10 cellular contexts compared by ENCODE assay signal in the genomic region with DNA sequence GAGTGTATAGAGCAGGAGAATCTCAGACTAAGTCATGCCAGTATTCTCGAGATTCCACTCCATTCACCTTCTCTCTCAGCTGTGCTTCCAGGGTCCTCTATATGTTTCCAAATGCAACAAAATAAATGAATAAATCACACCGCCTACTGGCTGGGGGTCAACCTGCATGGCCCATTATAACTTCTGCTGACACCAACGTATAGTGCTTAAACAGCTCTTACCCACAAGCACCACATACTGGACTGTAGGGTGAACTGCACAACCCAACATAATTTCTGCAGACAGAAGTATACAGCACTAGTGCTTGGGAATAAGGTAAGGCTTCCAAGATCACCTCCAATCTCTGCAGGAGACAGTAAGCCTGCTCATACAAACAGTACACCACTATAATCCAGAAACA. TPM values are rescaled to one million over a fixed set of nuclear protein-coding genes. Genes with fewer than 3 reads are reported as not detected.
DNase-seq lines count a peak whose midpoint lies in the region; ATAC-seq and TF ChIP-seq lines count a peak whose summit lies in the region.
"Had no signal": no experiment of that assay in that cellular context is flagged by ENCODE, and none has a peak within 500 bp of the region (broad histone marks: within the 10 kb centered on the region; RNA-seq: fewer than 3 reads in every experiment).

No MANE protein-coding gene starts in this region.

- H3K27me3 Mint-ChIP-seq in T-helper 17 cell, result peaks cover 6% of the 10 kb centered on the region

- no peak overlapping the region for H3K4me3 Mint-ChIP-seq in T-helper 17 cell

- no peaks in the 10 kb centered on the region for H3K36me3 Mint-ChIP-seq in T-helper 17 cell (ENCODE audit: low read depth)

- H3K27ac ChIP-seq in left ventricle myocardium inferior (replicated peaks), result no peak overlapping the region
- H3K27ac ChIP-seq: VCaP had no signal

- H3K36me3 ChIP-seq in kidney epithelial cell (ENCODE audit: control insufficient read depth, insufficient read depth, low read length) (no peaks in the 10 kb centered on the region), left ventricle myocardium inferior (no peaks in the 10 kb centered on the region)

- ATAC-seq in GM19468 (IDR thresholded peaks at IDR 0.05; ENCODE audit: extremely low read depth, unreplicated experiment), result peak; percentile 91
- peak; percentile 85 for ATAC-seq in HG03457 (IDR thresholded peaks at IDR 0.05; ENCODE audit: unreplicated experiment)
- peak; percentile 36 for ATAC-seq in T-helper 17 cell

- H3K9me3 ChIP-seq in T-helper 17 cell (ENCODE audit: control insufficient read depth, low read length, poor library complexity, severe bottlenecking), result no peaks in the 10 kb centered on the region
- peaks cover 42% of the 10 kb centered on the region for H3K9me3 ChIP-seq in left ventricle myocardium inferior (replicated peaks)

- TF ChIP-seq CTCF in kidney epithelial cell (IDR thresholded peaks at IDR 0.05; ENCODE audit: insufficient read depth, low read length, poor library complexity, severe bottlenecking), result peak; percentile 34
- no peak for TF ChIP-seq CTCF in left ventricle myocardium inferior (IDR thresholded peaks at IDR 0.05; ENCODE audit: borderline replicate concordance)

- H3K4me3 ChIP-seq in kidney epithelial cell (ENCODE audit: low read depth, low read length) (no peak overlapping the region), left ventricle myocardium inferior (no peak overlapping the region)

- peaks cover 14% of the 10 kb centered on the region for H3K4me1 ChIP-seq in left ventricle myocardium inferior

- H3K27me3 ChIP-seq in kidney epithelial cell (ENCODE audit: control insufficient read depth, insufficient read depth, low read length) (no peaks in the 10 kb centered on the region), left ventricle myocardium inferior (ENCODE audit: low read depth) (no peaks in the 10 kb centered on the region)

- no peak overlapping the region for H3K27ac Mint-ChIP-seq in T-helper 17 cell

- no peaks in the 10 kb centered on the region for H3K4me1 Mint-ChIP-seq in T-helper 17 cell

- DNase-seq in ELF-1 (ENCODE audit: low read depth, low spot score) (peak; percentile 63), T-helper 17 cell (no peak), kidney epithelial cell (ENCODE audit: low read depth) (no peak), kidney glomerular epithelial cell (lab: John Stamatoyannopoulos, UW) (no peak), left ventricle myocardium inferior (no peak), pons (ENCODE audit: low spot score) (no peak)

- intact Hi-C loops in left ventricle myocardium inferior (cut with micrococcal nuclease), result no loop called here

RNA-seq across cellular contexts. Expression of gene HTR4, which starts 33.1 kb away (rescaled TPM):
- total RNA-seq in T-helper 17 cell, result not detected
- not detected in 2 replicates for total RNA-seq in kidney epithelial cell
- 0.99 TPM for total RNA-seq in left ventricle myocardium inferior
- total RNA-seq: skeletal muscle tissue had no signal

Comparison
In these comparisons a context has a peak if more than half of its experiments do, and no peak if none do; other contexts are left out.
1. ATAC-seq: peak in every context shown above with its lines; median percentile 91 in GM19468; 85 in HG03457; 36 in T-helper 17 cell.